ENCODE assay signal across 8 cellular contexts in the genomic region with DNA sequence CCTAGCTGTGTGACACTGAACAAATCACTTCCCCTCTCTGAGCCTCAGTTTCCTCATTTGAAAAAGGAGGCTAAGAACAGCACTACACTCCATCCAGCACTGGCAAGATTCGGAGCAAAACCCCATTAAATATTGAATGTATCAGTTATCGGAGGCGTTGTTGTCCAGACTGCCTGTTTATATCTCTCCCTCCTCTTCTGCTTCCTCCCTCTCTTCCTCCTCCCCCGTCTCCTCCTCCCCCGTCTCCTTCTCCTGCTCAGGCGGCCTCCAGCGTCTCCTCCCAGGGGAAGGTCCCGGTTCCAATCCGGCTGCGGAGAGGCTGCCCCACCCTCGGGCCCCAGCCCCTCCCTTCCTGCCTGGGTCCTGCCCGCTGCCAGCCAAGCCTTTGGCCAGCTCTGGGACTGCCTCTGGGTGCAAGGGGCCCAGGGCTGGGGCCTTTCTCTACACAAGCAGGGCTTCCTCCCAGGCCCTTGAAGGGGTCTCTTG. TPM values are rescaled to one million over a fixed set of nuclear protein-coding genes. Genes with fewer than 3 reads are reported as not detected.
DNase-seq lines count a peak whose midpoint lies in the region; ATAC-seq and TF ChIP-seq lines count a peak whose summit lies in the region.

No MANE protein-coding gene starts in this region.

- no peak for TF ChIP-seq CTCF in MM.1S (IDR thresholded peaks at IDR 0.05; ENCODE audit: low read length)
- no peak for TF ChIP-seq CTCF in thyroid gland (IDR thresholded peaks at IDR 0.05)

- no peak for TF ChIP-seq POLR2A in thyroid gland (IDR thresholded peaks at IDR 0.05)

- H3K27me3 ChIP-seq in MM.1S (replicated peaks; ENCODE audit: insufficient read depth, low read length) (0 out of 2 replicates have a peak, but pooled peaks cover 8% of the 10 kb centered on the region), thyroid gland (no peaks in the 10 kb centered on the region)
- H3K27me3 ChIP-seq in effector memory CD4-positive, alpha-beta T cell (replicated peaks; ENCODE audit: control insufficient read depth, insufficient read depth, low read length, poor library complexity, severe bottlenecking): no peaks in the 10 kb centered on the region

- H3K9me3 ChIP-seq in MM.1S (replicated peaks; ENCODE audit: insufficient read depth, low read length) (no peaks in the 10 kb centered on the region), thyroid gland (no peaks in the 10 kb centered on the region)
- H3K9me3 ChIP-seq in effector memory CD4-positive, alpha-beta T cell (ENCODE audit: control insufficient read depth, low read length): no peaks in the 10 kb centered on the region

- H3K4me3 ChIP-seq in MM.1S (ENCODE audit: low read length) (no peak overlapping the region), thyroid gland (replicated peaks in 1 of 3) (peak overlapping the region in 1 of 3 donors; percentile 75)
- no peak overlapping the region for H3K4me3 ChIP-seq in effector memory CD4-positive, alpha-beta T cell (ENCODE audit: insufficient read depth, low read depth, low read length, poor library complexity, severe bottlenecking)

- DNase-seq in Caki2 (ENCODE audit: low read depth) (peak; percentile 79), MM.1S (no peak), cerebellar cortex (ENCODE audit: low spot score) (peak; percentile 54), left kidney (ENCODE audit: low read depth, low spot score) (peak; percentile 65), thyroid gland (peak; percentile 38 to 47)
- no peak for DNase-seq in effector memory CD4-positive, alpha-beta T cell

- 17 to 19% methylated on average over 12 of the region's 12 CpGs for WGBS in thyroid gland, 2 donors

- H3K9me2 ChIP-seq in MM.1S (replicated peaks; ENCODE audit: insufficient read depth, low read length): no peaks in the 10 kb centered on the region

- no peak overlapping the region for H2AFZ ChIP-seq in MM.1S (ENCODE audit: low read length)

- no peak for ATAC-seq in HG03159 (IDR thresholded peaks at IDR 0.05; ENCODE audit: unreplicated experiment)
- no peak for ATAC-seq in HG02852 (IDR thresholded peaks at IDR 0.05; ENCODE audit: unreplicated experiment)

- no peaks in the 10 kb centered on the region for H4K20me1 ChIP-seq in MM.1S (ENCODE audit: insufficient read depth, low read length)

- in situ Hi-C loops in Caki2 (cut with HindIII; ENCODE audit: low pct_unique_long_range_greater_than_20kb, low sequenced_read_pairs): no loop called here

- peaks cover 11% of the 10 kb centered on the region for H3F3A ChIP-seq in MM.1S (ENCODE audit: insufficient read depth, low read length)

- peak overlapping the region; percentile 5; the same call in 1 of the 2 replicates for H3K4me2 ChIP-seq in MM.1S (ENCODE audit: low read depth, low read length)

- no peak overlapping the region for H3K9ac ChIP-seq in MM.1S (ENCODE audit: low read length)

- H3K4me1 ChIP-seq in MM.1S (ENCODE audit: low read length): peaks cover 7% of the 10 kb centered on the region
- peaks cover 19 to 45% of the 10 kb centered on the region in 2 donors for H3K4me1 ChIP-seq in thyroid gland
- peaks cover 28% of the 10 kb centered on the region for H3K4me1 ChIP-seq in effector memory CD4-positive, alpha-beta T cell (ENCODE audit: control insufficient read depth, insufficient read depth, low read length, poor library complexity, severe bottlenecking)

- H3K36me3 ChIP-seq in MM.1S (replicated peaks; ENCODE audit: insufficient read depth, low read length) (no peaks in the 10 kb centered on the region), thyroid gland (no peaks in the 10 kb centered on the region)
- H3K36me3 ChIP-seq in effector memory CD4-positive, alpha-beta T cell (ENCODE audit: control insufficient read depth, insufficient read depth, low read length): no peaks in the 10 kb centered on the region

- H3K27ac ChIP-seq in MM.1S (ENCODE audit: low read length) (no peak overlapping the region), thyroid gland (peak overlapping the region; percentile 62 to 96 (median 71))
- no peak overlapping the region for H3K27ac ChIP-seq in effector memory CD4-positive, alpha-beta T cell (ENCODE audit: insufficient read depth, low read length, poor library complexity, severe bottlenecking)

- intact Hi-C loops in thyroid gland (cut with DNase I): loop anchor here (5.0 kb wide), 1 partner anchor 41 kb away; no protein-coding TSS in a partner anchor

- H3K79me2 ChIP-seq in MM.1S (ENCODE audit: low read length): peaks cover 8% of the 10 kb centered on the region

RNA-seq across cellular contexts. Expression of gene RRAS, which starts 2.0 kb away (rescaled TPM):
- 140 and 190 TPM in 2 replicates for total RNA-seq in Caki2 (2014; rRNA removed; shearing (Covaris generic); ENCODE audit: low replicate concordance)
- 10 to 100 TPM; 24.0 to 44.5 (median 28.8) TPM for total RNA-seq in thyroid gland

RNA-seq across cellular contexts. Expression of gene SCAF1, which starts 4.1 kb away (rescaled TPM):
- 18.5 and 28.2 TPM in 2 replicates for total RNA-seq in Caki2 (2014; rRNA removed; shearing (Covaris generic); ENCODE audit: low replicate concordance)
- 10 to 100 TPM; 17.5 to 38.4 (median 25.8) TPM for total RNA-seq in thyroid gland

RNA-seq across cellular contexts. Expression of gene IRF3, which starts 27.7 kb away (rescaled TPM):
- 116 and 227 TPM in 2 replicates for total RNA-seq in Caki2 (2014; rRNA removed; shearing (Covaris generic); ENCODE audit: low replicate concordance)
- total RNA-seq in thyroid gland: 10 to 100 TPM; 41.5 to 62.5 (median 52.3) TPM

RNA-seq across cellular contexts. Expression of gene BCL2L12, which starts 27.8 kb away (rescaled TPM):
- 3.0 TPM in 1 of 2 replicates, not detected in the other for total RNA-seq in Caki2 (2014; rRNA removed; shearing (Covaris generic); ENCODE audit: low replicate concordance)
- 1 to 10 TPM; 4.7 to 8.1 (median 7.2) TPM for total RNA-seq in thyroid gland

RNA-seq across cellular contexts. Expression of gene PRMT1, which starts 39.2 kb away (rescaled TPM):
- total RNA-seq in Caki2 (2014; rRNA removed; shearing (Covaris generic); ENCODE audit: low replicate concordance): 432 and 563 TPM in 2 replicates
- 100 to 1,000 TPM; 117 to 156 (median 139) TPM for total RNA-seq in thyroid gland

Comparison
In these comparisons a context has a peak if more than half of its experiments do, and no peak if none do; other contexts are left out.
1. DNase-seq: peak in Caki2 (single experiment), cerebellar cortex (single experiment), left kidney (single experiment) and thyroid gland (2 of 2); none in MM.1S (single experiment) and effector memory CD4-positive, alpha-beta T cell (0 of 3).
2. H3K27ac ChIP-seq: peak in thyroid gland (3 of 3); none in MM.1S (single experiment) and effector memory CD4-positive, alpha-beta T cell (single experiment).